8 cellular contexts compared by ENCODE assay signal in the genomic region with DNA sequence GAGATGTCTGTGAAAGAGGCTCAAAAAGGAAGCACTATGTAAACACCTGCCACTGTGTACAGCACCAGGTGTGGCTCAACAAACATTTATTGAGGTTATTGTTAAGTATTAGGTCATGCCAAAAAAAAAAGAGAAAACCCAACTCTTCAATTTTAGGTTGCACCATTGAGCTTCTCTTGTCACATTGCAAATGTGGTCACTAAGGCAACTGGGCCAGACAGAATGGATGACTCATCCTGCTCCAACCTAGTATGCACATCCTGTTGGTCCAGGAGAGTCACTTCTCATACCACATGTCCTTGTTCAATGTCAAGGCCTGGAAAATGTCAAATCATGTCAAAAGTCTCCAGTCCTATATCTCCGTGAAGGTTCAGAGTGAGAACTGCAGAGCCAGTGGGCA. TPM values are rescaled to one million over a fixed set of nuclear protein-coding genes. Genes with fewer than 3 reads are reported as not detected.
A peak's percentile ranks its signal among the peaks of the same experiment; 100 is the strongest.
DNase-seq lines count a peak whose midpoint lies in the region; ATAC-seq, FAIRE-seq and TF ChIP-seq lines count a peak whose summit lies in the region.

No MANE protein-coding gene starts in this region.

- H3K9me3 Mint-ChIP-seq in activated T-helper 2 cell treated with anti-CD3 and anti-CD28 coated beads, Interferon-gamma antibody, Interleukin-2, Interleukin-4, amounts not matched to agents 10 μg/mL and 5 μg/mL and 100 μg/mL, durations not matched to agents 14 hours and 24 hours and 36 hours, result no peaks in the 10 kb centered on the region

- H3K36me3 ChIP-seq in BJ (ENCODE audit: control insufficient read depth, insufficient read depth, low read length) (no peaks in the 10 kb centered on the region), HepG2 (replicated peaks in 1 of 2; ENCODE audit: control insufficient read depth in 1 of 2, insufficient read depth in 2 of 2, low read length in 2 of 2) (no peaks in the 10 kb centered on the region)

- in situ Hi-C loops in HepG2 (cut with HindIII; ENCODE audit: extremely low pct_ligation_motif_present, low pct_unique_long_range_greater_than_20kb), result no loop called here

- DNase-seq in BJ (ENCODE audit: low read depth), result peak; percentile 51
- DNase-seq in NCI-H510A treated with DMSO at 0.1 percent for 48 hours (lab: John Stamatoyannopoulos, UW), result peak; percentile 87
- peak; percentile 60 for DNase-seq in activated T-helper 2 cell treated with anti-CD3 and anti-CD28 coated beads, Interferon-gamma antibody, Interleukin-2, Interleukin-4, amounts not matched to agents 10 μg/mL and 5 μg/mL and 100 μg/mL, durations not matched to agents 14 hours and 24 hours and 36 hours (ENCODE audit: low spot score)
- peak; percentile 33 for DNase-seq in HepG2 (ENCODE audit: low spot score)
- no peak for DNase-seq in middle frontal gyrus (ENCODE audit: extremely low spot score, low spot score)

- H4K20me1 ChIP-seq in HepG2 (ENCODE audit: insufficient read depth, low read length), result no peaks in the 10 kb centered on the region

- H3K27ac ChIP-seq in HepG2 (ENCODE audit: extremely low read length, insufficient read depth, low read length), result no peak overlapping the region

- TF ChIP-seq POLR2A in HepG2 (IDR thresholded peaks at IDR 0.05; ENCODE audit: insufficient read depth in 1 of 2, low read depth in 2 of 2, low read length in 2 of 2), result no peak

- no peaks in the 10 kb centered on the region for H3K9me3 ChIP-seq in HepG2 (ENCODE audit: low read length)

- H3K4me3 ChIP-seq in BJ (ENCODE audit: low read depth, low read length), result no peak overlapping the region
- H3K4me3 ChIP-seq in HepG2 (replicated peaks in 1 of 3; ENCODE audit: insufficient read depth in 1 of 3, low read depth in 2 of 3, low read length in 3 of 3), result no peak overlapping the region

- no peak overlapping the region for H3K9ac ChIP-seq in HepG2 (ENCODE audit: insufficient read depth, low read depth, low read length)

- H3K36me3 Mint-ChIP-seq in activated T-helper 2 cell treated with anti-CD3 and anti-CD28 coated beads, Interferon-gamma antibody, Interleukin-2, Interleukin-4, amounts not matched to agents 10 μg/mL and 5 μg/mL and 100 μg/mL, durations not matched to agents 14 hours and 24 hours and 36 hours (ENCODE audit: low read depth), result no peaks in the 10 kb centered on the region

- no peak for FAIRE-seq in HepG2 (lab: Jason Lieb, UNC)

- H3K79me2 ChIP-seq in HepG2 (ENCODE audit: insufficient read depth, low read length), result no peaks in the 10 kb centered on the region

- CTCF ChIA-PET in BJ (lab: Yijun Ruan, JAX), result interaction anchor here (1.0 to 3.6 kb wide), 3 partner anchors 12 to 153 kb away, joined by 3 to 18 read pairs (median 4); no protein-coding TSS in a partner anchor
- CTCF ChIA-PET in HepG2 (lab: Yijun Ruan, JAX; ENCODE audit: low intra/inter-chr PET ratio, low total read pairs), result no interaction called here

- intact Hi-C loops in activated T-helper 2 cell treated with anti-CD3 and anti-CD28 coated beads, Interferon-gamma antibody, Interleukin-2, Interleukin-4, amounts not matched to agents 10 μg/mL and 5 μg/mL and 100 μg/mL, durations not matched to agents 14 hours and 24 hours and 36 hours (cut with micrococcal nuclease), result loop anchor here (2.0 kb wide), 1 partner anchor 21 kb away; no protein-coding TSS in a partner anchor
- intact Hi-C loops in HepG2 (cut with micrococcal nuclease; ENCODE audit: unreplicated experiment), result no loop called here

- peak overlapping the region; percentile 63 for H3K27ac Mint-ChIP-seq in activated T-helper 2 cell treated with anti-CD3 and anti-CD28 coated beads, Interferon-gamma antibody, Interleukin-2, Interleukin-4, amounts not matched to agents 10 μg/mL and 5 μg/mL and 100 μg/mL, durations not matched to agents 14 hours and 24 hours and 36 hours

- no peaks in the 10 kb centered on the region for H3K4me1 ChIP-seq in HepG2 (ENCODE audit: insufficient read depth, low read length)

- TF ChIP-seq EP300 in HepG2 (IDR thresholded peaks at IDR 0.05; ENCODE audit: low read depth in 2 of 2, low read length in 2 of 2) (no peak), HepG2 (CRISPR knock-in tag; IDR thresholded peaks at IDR 0.05; ENCODE audit: borderline replicate concordance) (no peak)

- H3K27me3 ChIP-seq in BJ (ENCODE audit: control insufficient read depth, insufficient read depth, low read length) (peaks cover 2% of the 10 kb centered on the region; the same call in 1 of the 2 replicates), HepG2 (ENCODE audit: control insufficient read depth in 1 of 2, insufficient read depth in 2 of 2, low read length in 2 of 2) (peaks cover 0 to 22% of the 10 kb centered on the region in 2 experiments; a peak in 1 of 5 replicates)

- ATAC-seq in GM18868 (IDR thresholded peaks at IDR 0.05; ENCODE audit: unreplicated experiment) (peak; percentile 91), HG03097 (IDR thresholded peaks at IDR 0.05; ENCODE audit: low FRiP score, unreplicated experiment) (peak; percentile 69), HepG2 (peak; percentile 34; the same call in 1 of the 3 replicates), GM21515 (IDR thresholded peaks at IDR 0.05; ENCODE audit: unreplicated experiment) (no peak)

- no peak overlapping the region for H2AFZ ChIP-seq in HepG2 (ENCODE audit: low read length)

- TF ChIP-seq CTCF in BJ (IDR thresholded peaks at IDR 0.05; ENCODE audit: insufficient read depth, low read depth, low read length) (no peak), HepG2 (CRISPR knock-in tag; IDR thresholded peaks at IDR 0.05) (no peak)

- H3K4me2 ChIP-seq in HepG2 (ENCODE audit: low read depth, low read length), result no peak overlapping the region

- H3K4me1 Mint-ChIP-seq in activated T-helper 2 cell treated with anti-CD3 and anti-CD28 coated beads, Interferon-gamma antibody, Interleukin-2, Interleukin-4, amounts not matched to agents 10 μg/mL and 5 μg/mL and 100 μg/mL, durations not matched to agents 14 hours and 24 hours and 36 hours (ENCODE audit: low read depth), result peaks cover 31% of the 10 kb centered on the region

- POLR2A ChIA-PET in BJ (lab: Charles Lee), result no interaction called here
- POLR2A ChIA-PET in HepG2 (lab: Yijun Ruan, JAX), result no interaction called here

- H3K4me3 Mint-ChIP-seq in activated T-helper 2 cell treated with anti-CD3 and anti-CD28 coated beads, Interferon-gamma antibody, Interleukin-2, Interleukin-4, amounts not matched to agents 10 μg/mL and 5 μg/mL and 100 μg/mL, durations not matched to agents 14 hours and 24 hours and 36 hours (ENCODE audit: low read depth), result no peak overlapping the region

- no peak for TF ChIP-seq RAD21 in HepG2 (CRISPR knock-in tag; IDR thresholded peaks at IDR 0.05)

- BruUV-seq in HepG2 (replicated peaks; lab: Mats Ljungman, UMichigan), result no TSS peak

- H3K27me3 Mint-ChIP-seq in activated T-helper 2 cell treated with anti-CD3 and anti-CD28 coated beads, Interferon-gamma antibody, Interleukin-2, Interleukin-4, amounts not matched to agents 10 μg/mL and 5 μg/mL and 100 μg/mL, durations not matched to agents 14 hours and 24 hours and 36 hours (ENCODE audit: low read depth), result peaks cover 18% of the 10 kb centered on the region

- WGBS in HepG2 (ENCODE audit: low lambda C conversion rate), result 0% methylated on average over 1 of the region's 1 CpG

RNA-seq across cellular contexts. Expression of a gene that starts 25.0 kb away (rescaled TPM):
- polyA plus RNA-seq in BJ (2011; rRNA removed), result not detected in 2 replicates
- not detected in 2 replicates for polyA minus RNA-seq in BJ (2011; rRNA and poly(A)+ RNA removed)
- not detected in 2 replicates for total RNA-seq in activated T-helper 2 cell treated with anti-CD3 and anti-CD28 coated beads, Interferon-gamma antibody, Interleukin-2, Interleukin-4, amounts not matched to agents 10 μg/mL and 5 μg/mL and 100 μg/mL, durations not matched to agents 14 hours and 24 hours and 36 hours
- not detected in 2 replicates for total RNA-seq in HepG2 (2016; rRNA removed; fragmentation: Illumina TruSeq; extraction: Trizol)
- not detected in 2 replicates for total RNA-seq in HepG2 (2016; cell fraction: cytosol; rRNA removed; fragmentation: Illumina TruSeq; extraction: Trizol; ENCODE audit: low read depth)
- total RNA-seq in HepG2 (2016; cell fraction: insoluble cytoplasmic fraction; rRNA removed; fragmentation: Illumina TruSeq; extraction: Trizol), result not detected in 2 replicates
- not detected in 2 replicates for total RNA-seq in HepG2 (2016; cell fraction: membrane; rRNA removed; fragmentation: Illumina TruSeq; extraction: Trizol)
- total RNA-seq in HepG2 (2016; cell fraction: nucleus; rRNA removed; fragmentation: Illumina TruSeq; extraction: Trizol), result not detected in 2 replicates
- polyA plus RNA-seq in HepG2 (2011; rRNA removed), result not detected in 2 replicates
- not detected in 2 replicates for polyA plus RNA-seq in HepG2 (2011; cell fraction: cytosol; rRNA removed)
- polyA plus RNA-seq in HepG2 (2011; cell fraction: nucleus; rRNA removed), result not detected in 2 replicates
- not detected in 2 replicates for polyA plus RNA-seq in HepG2 (2012)
- polyA plus RNA-seq in HepG2 (2016; cell fraction: cytosol; fragmentation: Illumina TruSeq; extraction: Trizol; ENCODE audit: low read depth), result not detected in 2 replicates
- polyA plus RNA-seq in HepG2 (2016; cell fraction: insoluble cytoplasmic fraction; fragmentation: Illumina TruSeq; extraction: Trizol; ENCODE audit: low read depth), result not detected in 2 replicates
- polyA plus RNA-seq in HepG2 (2016; cell fraction: membrane; fragmentation: Illumina TruSeq; extraction: Trizol; ENCODE audit: low read depth), result not detected in 2 replicates
- not detected in 2 replicates for polyA plus RNA-seq in HepG2 (2016; cell fraction: nucleus; fragmentation: Illumina TruSeq; extraction: Trizol; ENCODE audit: insufficient read depth, low read depth)
- polyA minus RNA-seq in HepG2 (2011; rRNA and poly(A)+ RNA removed; ENCODE audit: low replicate concordance), result not detected in 2 replicates
- not detected in 2 replicates for polyA minus RNA-seq in HepG2 (2011; cell fraction: cytosol; rRNA and poly(A)+ RNA removed)
- not detected in 2 replicates for polyA minus RNA-seq in HepG2 (2011; cell fraction: nucleus; rRNA and poly(A)+ RNA removed)

RNA-seq across cellular contexts. Expression of a gene that starts 39.1 kb away (rescaled TPM):
- polyA plus RNA-seq in BJ (2011; rRNA removed) (1.5 and 1.7 TPM in 2 replicates), HepG2 (2011; rRNA removed) (not detected in 2 replicates)
- polyA minus RNA-seq in BJ (2011; rRNA and poly(A)+ RNA removed), result 0.67 and 0.85 TPM in 2 replicates
- 22.2 and 23.9 TPM in 2 replicates for total RNA-seq in activated T-helper 2 cell treated with anti-CD3 and anti-CD28 coated beads, Interferon-gamma antibody, Interleukin-2, Interleukin-4, amounts not matched to agents 10 μg/mL and 5 μg/mL and 100 μg/mL, durations not matched to agents 14 hours and 24 hours and 36 hours
- total RNA-seq in HepG2 (2016; rRNA removed; fragmentation: Illumina TruSeq; extraction: Trizol), result not detected in 2 replicates
- total RNA-seq in HepG2 (2016; cell fraction: cytosol; rRNA removed; fragmentation: Illumina TruSeq; extraction: Trizol; ENCODE audit: low read depth), result not detected in 2 replicates
- not detected in 2 replicates for total RNA-seq in HepG2 (2016; cell fraction: insoluble cytoplasmic fraction; rRNA removed; fragmentation: Illumina TruSeq; extraction: Trizol)
- total RNA-seq in HepG2 (2016; cell fraction: membrane; rRNA removed; fragmentation: Illumina TruSeq; extraction: Trizol), result not detected in 2 replicates
- total RNA-seq in HepG2 (2016; cell fraction: nucleus; rRNA removed; fragmentation: Illumina TruSeq; extraction: Trizol), result not detected in 2 replicates
- not detected in 2 replicates for polyA plus RNA-seq in HepG2 (2011; cell fraction: cytosol; rRNA removed)
- not detected in 2 replicates for polyA plus RNA-seq in HepG2 (2011; cell fraction: nucleus; rRNA removed)
- polyA plus RNA-seq in HepG2 (2012), result not detected in 2 replicates
- not detected in 2 replicates for polyA plus RNA-seq in HepG2 (2016; cell fraction: cytosol; fragmentation: Illumina TruSeq; extraction: Trizol; ENCODE audit: low read depth)
- polyA plus RNA-seq in HepG2 (2016; cell fraction: insoluble cytoplasmic fraction; fragmentation: Illumina TruSeq; extraction: Trizol; ENCODE audit: low read depth), result not detected in 2 replicates
- not detected in 2 replicates for polyA plus RNA-seq in HepG2 (2016; cell fraction: membrane; fragmentation: Illumina TruSeq; extraction: Trizol; ENCODE audit: low read depth)
- not detected in 2 replicates for polyA plus RNA-seq in HepG2 (2016; cell fraction: nucleus; fragmentation: Illumina TruSeq; extraction: Trizol; ENCODE audit: insufficient read depth, low read depth)
- 0.28 TPM in 1 of 2 replicates, not detected in the other for polyA minus RNA-seq in HepG2 (2011; rRNA and poly(A)+ RNA removed; ENCODE audit: low replicate concordance)
- polyA minus RNA-seq in HepG2 (2011; cell fraction: cytosol; rRNA and poly(A)+ RNA removed), result not detected in 2 replicates
- polyA minus RNA-seq in HepG2 (2011; cell fraction: nucleus; rRNA and poly(A)+ RNA removed), result not detected in 2 replicates

Comparison
In these comparisons a context has a peak if more than half of its experiments do, and no peak if none do; other contexts are left out.
1. RNA of a gene that starts 39.1 kb away (total RNA-seq): 22.2 to 23.9 TPM in activated T-helper 2 cell treated with anti-CD3 and anti-CD28 coated beads, Interferon-gamma antibody, Interleukin-2, Interleukin-4, amounts not matched to agents 10 μg/mL and 5 μg/mL and 100 μg/mL, durations not matched to agents 14 hours and 24 hours and 36 hours; not detected in HepG2; every median in the first group is over 10 times any median in the second.